In genomic region chr11:65112551-65113360, GRCh38 we compare ENCODE assay signal across 8 cellular contexts. TPM values are rescaled to one million over a fixed set of nuclear protein-coding genes. Genes with fewer than 3 reads are reported as not detected.
DNase-seq lines count a peak whose midpoint lies in the region; ATAC-seq and TF ChIP-seq lines count a peak whose summit lies in the region.

No MANE protein-coding gene starts in this region.

- peaks cover 0 to 1% (median 0%) of the 10 kb centered on the region in 8 donors for H3K9me3 Mint-ChIP-seq in CD4-positive, alpha-beta memory T cell
- H3K9me3 Mint-ChIP-seq in naive B cell: no peaks in the 10 kb centered on the region
- no peaks in the 10 kb centered on the region for H3K9me3 Mint-ChIP-seq in stimulated activated naive CD8-positive, alpha-beta T cell treated with anti-CD3 and anti-CD28 coated beads, Interleukin-15, amount 100 ng/mL, for 72 hours

- peak; percentile 52 for TF ChIP-seq CTCF in epithelial cell of esophagus (IDR thresholded peaks at IDR 0.05; ENCODE audit: insufficient read depth, low read depth, low read length, missing control alignments)

- H3K4me1 ChIP-seq in CD4-positive, alpha-beta memory T cell (ENCODE audit: insufficient read depth, low read length): peaks cover 46% of the 10 kb centered on the region

- H3K27ac ChIP-seq in CD4-positive, alpha-beta memory T cell (ENCODE audit: low read depth, low read length): peak overlapping the region; percentile 59

- H3K27me3 Mint-ChIP-seq in CD4-positive, alpha-beta memory T cell: no peaks in the 10 kb centered on the region
- H3K27me3 Mint-ChIP-seq in naive B cell: no peaks in the 10 kb centered on the region
- no peaks in the 10 kb centered on the region for H3K27me3 Mint-ChIP-seq in stimulated activated naive CD8-positive, alpha-beta T cell treated with anti-CD3 and anti-CD28 coated beads, Interleukin-15, amount 100 ng/mL, for 72 hours

- no peaks in the 10 kb centered on the region for H3K9me3 ChIP-seq in CD4-positive, alpha-beta memory T cell (ENCODE audit: control insufficient read depth in 1 of 2, low read length in 2 of 2)
- H3K9me3 ChIP-seq in MG63: no peaks in the 10 kb centered on the region

- peak; percentile 74 to 81 (median 78) for DNase-seq in CD4-positive, alpha-beta memory T cell
- DNase-seq in NCI-H2227 treated with DMSO at 0.1 percent for 48 hours (lab: John Stamatoyannopoulos, UW) (peak; percentile 19), epithelial cell of esophagus (ENCODE audit: low read depth) (peak; percentile 55), naive B cell (peak; percentile 75), MG63 (no peak)
- peak; percentile 79 for DNase-seq in activated CD8-positive, alpha-beta memory T cell treated with anti-CD3 and anti-CD28 coated beads, Interleukin-2, amount 50 U/mL, for 4 hours
- peak; percentile 80 to 81 for DNase-seq in stimulated activated naive CD8-positive, alpha-beta T cell treated with anti-CD3 and anti-CD28 coated beads, Interleukin-15, amount 100 ng/mL, for 72 hours

- H3K36me3 Mint-ChIP-seq in CD4-positive, alpha-beta memory T cell: peaks cover 4 to 18% of the 10 kb centered on the region in 2 donors
- no peaks in the 10 kb centered on the region for H3K36me3 Mint-ChIP-seq in naive B cell

- H3K27me3 ChIP-seq in CD4-positive, alpha-beta memory T cell (ENCODE audit: insufficient read depth, low read length): no peaks in the 10 kb centered on the region
- no peaks in the 10 kb centered on the region for H3K27me3 ChIP-seq in MG63

- intact Hi-C loops in CD4-positive, alpha-beta memory T cell (cut with micrococcal nuclease): loop anchor here (2.0 to 10.0 kb wide), 4 partner anchors 188 to 402 kb away; partner anchors contain the start of genes DPF2, PPP2R5B and RASGRP2

- peaks cover 14 to 58% (median 40%) of the 10 kb centered on the region in 4 donors for H3K4me1 Mint-ChIP-seq in CD4-positive, alpha-beta memory T cell
- H3K4me1 Mint-ChIP-seq in naive B cell: peaks cover 34 to 58% (median 37%) of the 10 kb centered on the region in 3 donors
- peaks cover 68% of the 10 kb centered on the region for H3K4me1 Mint-ChIP-seq in stimulated activated naive CD8-positive, alpha-beta T cell treated with anti-CD3 and anti-CD28 coated beads, Interleukin-15, amount 100 ng/mL, for 72 hours

- POLR2A ChIA-PET in CD4-positive, alpha-beta memory T cell (lab: Charles Lee; ENCODE audit: partially characterized antibody): interaction anchor here (0.7 to 15.5 kb wide), 22 partner anchors 8 to 392 kb away, joined by 3 to 320 read pairs (median 4); partner anchors contain the start of genes ATG2A, CAPN1, CDC42BPG and FAU

- peak overlapping the region; percentile 60 to 95 (median 76) for H3K27ac Mint-ChIP-seq in CD4-positive, alpha-beta memory T cell
- peak overlapping the region in 5 of 6 donors; percentile 74 to 94 (median 89) for H3K27ac Mint-ChIP-seq in naive B cell
- peak overlapping the region; percentile 95 to 96 for H3K27ac Mint-ChIP-seq in stimulated activated naive CD8-positive, alpha-beta T cell treated with anti-CD3 and anti-CD28 coated beads, Interleukin-15, amount 100 ng/mL, for 72 hours

- ATAC-seq in GM21423 (IDR thresholded peaks at IDR 0.05; ENCODE audit: unreplicated experiment) (peak; percentile 32), naive B cell (ENCODE audit: low read depth in 2 of 2) (peak; percentile 59)
- ATAC-seq in stimulated activated naive CD8-positive, alpha-beta T cell treated with anti-CD3 and anti-CD28 coated beads, Interleukin-15, amount 100 ng/mL, for 72 hours: peak; percentile 66

- H3K4me3 Mint-ChIP-seq in CD4-positive, alpha-beta memory T cell: peak overlapping the region; percentile 64 to 88 (median 87)
- H3K4me3 Mint-ChIP-seq in naive B cell: peak overlapping the region; percentile 90 to 100 (median 94)
- peak overlapping the region; percentile 94 to 97 for H3K4me3 Mint-ChIP-seq in stimulated activated naive CD8-positive, alpha-beta T cell treated with anti-CD3 and anti-CD28 coated beads, Interleukin-15, amount 100 ng/mL, for 72 hours

- peaks cover 16% of the 10 kb centered on the region for H3K36me3 ChIP-seq in CD4-positive, alpha-beta memory T cell (ENCODE audit: insufficient read depth, low read length)
- H3K36me3 ChIP-seq in MG63: peaks cover 25% of the 10 kb centered on the region

- peak overlapping the region; percentile 36 to 66 for H3K4me3 ChIP-seq in CD4-positive, alpha-beta memory T cell (ENCODE audit: low read length in 2 of 2)
- peak overlapping the region; percentile 74 for H3K4me3 ChIP-seq in epithelial cell of esophagus (ENCODE audit: low read length)
- no peak overlapping the region for H3K4me3 ChIP-seq in MG63

- CTCF ChIA-PET in CD4-positive, alpha-beta memory T cell (lab: Charles Lee; ENCODE audit: partially characterized antibody): interaction anchor here (0.8 to 6.8 kb wide), 13 partner anchors 8 to 203 kb away, joined by 3 to 70 read pairs (median 5); partner anchors contain the start of genes ARL2, CAPN1, CDC42EP2 and FAU

RNA-seq across cellular contexts. Expression of gene TM7SF2, which starts 1.1 kb away (rescaled TPM):
- total RNA-seq in CD4-positive, alpha-beta memory T cell: 10 to 100 TPM; 22.4 to 27.2 TPM
- 10 to 100 TPM in 1 of 2 donors, 1 to 10 TPM in 1; 9.1 to 12.1 TPM for polyA plus RNA-seq in CD4-positive, alpha-beta memory T cell
- 10 to 100 TPM; 11.6 to 18.4 (median 15.0) TPM for polyA plus RNA-seq in naive B cell (ENCODE audit: low read depth in 6 of 6)
- 3.5 and 10.9 TPM in 2 replicates for total RNA-seq in MG63 (2014; rRNA removed; shearing (Covaris generic); ENCODE audit: low replicate concordance)

RNA-seq across cellular contexts. Expression of gene ZNHIT2, which starts 4.7 kb away (rescaled TPM):
- 10 to 100 TPM; 15.9 to 16.5 TPM for total RNA-seq in CD4-positive, alpha-beta memory T cell
- polyA plus RNA-seq in CD4-positive, alpha-beta memory T cell: 10 to 100 TPM; 13.1 to 22.5 TPM
- polyA plus RNA-seq in naive B cell (ENCODE audit: low read depth in 6 of 6): 10 to 100 TPM in 4 of 6 donors, 1 to 10 TPM in 2; 6.3 to 16.5 (median 14.1) TPM
- 12.0 and 14.4 TPM in 2 replicates for total RNA-seq in MG63 (2014; rRNA removed; shearing (Covaris generic); ENCODE audit: low replicate concordance)

RNA-seq across cellular contexts. Expression of gene FAU, which starts 9.2 kb away (rescaled TPM):
- total RNA-seq in CD4-positive, alpha-beta memory T cell: 1,000 to 10,000 TPM; 1,571 to 1,690 TPM
- 1,000 to 10,000 TPM in 1 of 2 donors, 100 to 1,000 TPM in 1; 913 to 1,018 TPM for polyA plus RNA-seq in CD4-positive, alpha-beta memory T cell
- 1,000 to 10,000 TPM; 1,024 to 1,586 (median 1,385) TPM for polyA plus RNA-seq in naive B cell (ENCODE audit: low read depth in 6 of 6)
- 283 and 364 TPM in 2 replicates for total RNA-seq in MG63 (2014; rRNA removed; shearing (Covaris generic); ENCODE audit: low replicate concordance)

RNA-seq across cellular contexts. Expression of gene MRPL49, which starts 9.4 kb away (rescaled TPM):
- total RNA-seq in CD4-positive, alpha-beta memory T cell: 10 to 100 TPM; 59.6 to 60.6 TPM
- 100 to 1,000 TPM in 1 of 2 donors, 10 to 100 TPM in 1; 81.1 to 118 TPM for polyA plus RNA-seq in CD4-positive, alpha-beta memory T cell
- 100 to 1,000 TPM in 3 of 6 donors, 10 to 100 TPM in 3; 68.8 to 111 (median 102) TPM for polyA plus RNA-seq in naive B cell (ENCODE audit: low read depth in 6 of 6)
- total RNA-seq in MG63 (2014; rRNA removed; shearing (Covaris generic); ENCODE audit: low replicate concordance): 74.4 and 79.4 TPM in 2 replicates

RNA-seq across cellular contexts. Expression of gene VPS51, which starts 16.7 kb away (rescaled TPM):
- total RNA-seq in CD4-positive, alpha-beta memory T cell: 100 to 1,000 TPM; 221 to 226 TPM
- 100 to 1,000 TPM in 1 of 2 donors, 10 to 100 TPM in 1; 87.0 to 113 TPM for polyA plus RNA-seq in CD4-positive, alpha-beta memory T cell
- 100 to 1,000 TPM in 2 of 6 donors, 10 to 100 TPM in 4; 80.5 to 106 (median 91.2) TPM for polyA plus RNA-seq in naive B cell (ENCODE audit: low read depth in 6 of 6)
- 60.9 and 117 TPM in 2 replicates for total RNA-seq in MG63 (2014; rRNA removed; shearing (Covaris generic); ENCODE audit: low replicate concordance)
